In genomic region chrX:118655561-118656246, GRCh38 we compare ENCODE assay signal across 15 cellular contexts.
DNase-seq lines count a peak whose midpoint lies in the region; FAIRE-seq and TF ChIP-seq lines count a peak whose summit lies in the region.
"Had no signal": no experiment of that assay in that cellular context is flagged by ENCODE, and none has a peak within 500 bp of the region (broad histone marks: within the 10 kb centered on the region; RNA-seq: fewer than 3 reads in every experiment).

No MANE protein-coding gene starts in this region.

- no peaks in the 10 kb centered on the region for H3K9me3 ChIP-seq in adrenal gland (replicated peaks in 1 of 3)
- H3K9me3 ChIP-seq: heart left ventricle had no signal

- FAIRE-seq in GM12891 (lab: Jason Lieb, UNC), result peak; percentile 66

- intact Hi-C loops in cardiac septum (cut with DNase I) (no loop called here), adrenal gland (cut with DNase I) (no loop called here)

- DNase-seq in GM12891 (ENCODE audit: insufficient read length, low spot score) (no peak), RPMI7951 (ENCODE audit: low read depth) (peak; percentile 25), fibroblast of peridontal ligament (ENCODE audit: extremely low read depth) (peak; percentile 77), renal cortical epithelial cell (ENCODE audit: low read depth) (peak; percentile 55), cardiac septum (ENCODE audit: low spot score) (no peak), SKM-1 (lab: John Stamatoyannopoulos, UW; ENCODE audit: unreplicated experiment) (no peak), adrenal gland (no peak)
- DNase-seq: activated T-cell treated with anti-CD3 and anti-CD28 coated beads, Interleukin-2, amount 50 U/mL, for 24 hours; amygdala; CD8-positive, alpha-beta T cell; heart left ventricle; NCI-H1048; NCI-H2227 treated with DMSO at 0.1 percent for 48 hours; stimulated activated naive CD8-positive, alpha-beta T cell treated with anti-CD3 and anti-CD28 coated beads, Interleukin-15, amount 100 ng/mL, for 72 hours; T-helper 2 cell had no signal

- H3K4me3 ChIP-seq in adrenal gland, result no peak overlapping the region
- H3K4me3 ChIP-seq: heart left ventricle had no signal

- H3K27ac ChIP-seq in adrenal gland, result no peak overlapping the region
- H3K27ac ChIP-seq: heart left ventricle had no signal

- no peaks in the 10 kb centered on the region for H3K4me1 ChIP-seq in adrenal gland (replicated peaks in 1 of 2)

- peaks cover 10% of the 10 kb centered on the region for H3K27me3 ChIP-seq in adrenal gland
- H3K27me3 ChIP-seq: heart left ventricle had no signal

- no peak for TF ChIP-seq CTCF in adrenal gland (IDR thresholded peaks at IDR 0.05)

- no peak for TF ChIP-seq POLR2A in GM12891 (IDR thresholded peaks at IDR 0.05; ENCODE audit: low read depth, low read length)
- no peak for TF ChIP-seq POLR2A in adrenal gland (IDR thresholded peaks at IDR 0.05)

- 76 to 92% (median 88%) methylated on average over 3 to 4 of the region's 4 CpGs for WGBS in adrenal gland, 4 donors

- H3K36me3 ChIP-seq in adrenal gland (replicated peaks in 1 of 2), result no peaks in the 10 kb centered on the region

TF ChIP-seq in GM12891, 5 proteins besides CTCF, POLR2A, EP300 and RAD21:
- TF ChIP-seq TAF1 (IDR thresholded peaks at IDR 0.05; ENCODE audit: low read depth, low read length), result no peak
- no peak for TF ChIP-seq POLR2AphosphoS5 (IDR thresholded peaks at IDR 0.05; ENCODE audit: low read depth, low read length)
- TF ChIP-seq SPI1 (IDR thresholded peaks at IDR 0.05; ENCODE audit: low read depth, low read length), result no peak
- TF ChIP-seq PAX5 (IDR thresholded peaks at IDR 0.05; ENCODE audit: insufficient read depth, low read length, severe bottlenecking), result no peak
- TF ChIP-seq POU2F2 (IDR thresholded peaks at IDR 0.05; ENCODE audit: low read depth, low read length), result no peak

Comparison
In these comparisons a context has a peak if more than half of its experiments do, and no peak if none do; other contexts are left out.
1. DNase-seq: peak in RPMI7951 (single experiment), fibroblast of peridontal ligament (single experiment) and renal cortical epithelial cell (single experiment); none in GM12891 (single experiment), cardiac septum (single experiment), SKM-1 (single experiment) and adrenal gland (0 of 7).